Comparison of ENCODE assay signal across 27 cellular contexts in the genomic region with DNA sequence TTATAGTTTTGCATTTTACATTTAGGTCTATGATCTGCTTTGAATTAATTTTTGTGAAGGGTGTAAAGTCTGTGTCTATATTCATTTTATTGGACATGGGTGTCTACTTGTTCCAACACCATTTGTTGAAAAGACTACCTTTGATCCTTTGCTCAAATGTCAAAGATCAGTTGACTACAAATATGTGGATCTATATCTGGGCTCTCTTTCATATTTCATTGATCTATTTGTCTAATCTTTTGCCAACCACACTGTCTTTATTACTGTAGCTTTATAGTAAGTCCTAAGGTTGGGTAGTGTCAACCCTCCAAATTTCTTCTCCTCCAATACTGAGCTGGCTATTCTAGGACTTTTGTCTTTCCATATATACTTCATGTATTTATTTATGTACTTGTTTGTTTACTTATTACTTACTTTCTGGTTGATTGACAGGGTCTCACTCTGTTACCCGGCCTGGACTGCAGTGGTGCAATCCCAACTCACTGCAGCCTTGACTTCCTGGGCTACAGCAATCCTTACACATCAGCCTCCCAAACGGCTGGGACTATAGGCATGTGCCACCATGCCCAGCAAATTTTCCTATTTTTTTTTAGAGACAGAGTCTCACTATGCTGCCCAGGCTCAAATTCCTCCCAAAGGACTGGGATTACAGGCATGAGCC.
"Had no signal": no experiment of that assay in that cellular context is flagged by ENCODE, and none has a peak within 500 bp of the region (broad histone marks: within the 10 kb centered on the region; RNA-seq: fewer than 3 reads in every experiment).

No MANE protein-coding gene starts in this region.

- H3K4me1 ChIP-seq: esophagus squamous epithelium, gastrocnemius medialis, heart right ventricle, left ventricle myocardium inferior, lower lobe of right lung had no signal

- H3K27ac ChIP-seq: coronary artery, dorsolateral prefrontal cortex, epithelial cell of prostate, esophagus squamous epithelium, gastrocnemius medialis, heart right ventricle, left ventricle myocardium inferior, lower lobe of right lung had no signal

- H3K9me3 ChIP-seq: esophagus squamous epithelium, gastrocnemius medialis, lower lobe of right lung, mucosa of descending colon had no signal

- H3K27ac Mint-ChIP-seq: immature natural killer cell, mesothelial cell of epicardium had no signal

- H3K9me3 Mint-ChIP-seq: immature natural killer cell had no signal

- H3K4me3 ChIP-seq: coronary artery, dorsolateral prefrontal cortex, esophagus squamous epithelium, gastrocnemius medialis, heart right ventricle, left ventricle myocardium inferior, lower lobe of right lung, mucosa of descending colon had no signal

- FAIRE-seq: colon, kidney had no signal

- DNase-seq: dermis blood vessel endothelial cell; dorsolateral prefrontal cortex; effector CD4-positive, alpha-beta T cell; effector memory CD4-positive, alpha-beta T cell; erythroblast; esophagus squamous epithelium; foreskin fibroblast; foreskin melanocyte; gastrocnemius medialis; glutamatergic neuron; head of caudate nucleus; heart right ventricle; hippocampal formation; immature natural killer cell; islet precursor cell; kidney; left cardiac atrium; left ventricle myocardium inferior; lower lobe of right lung; mesenchymal stem cell; mucosa of descending colon; naive B cell had no signal

- H3K27me3 Mint-ChIP-seq: naive B cell had no signal

- ATAC-seq: esophagus mucosa, gastrocnemius medialis, heart right ventricle, left cardiac atrium, lower lobe of right lung, mucosa of descending colon had no signal

- H3K27me3 ChIP-seq: dorsolateral prefrontal cortex, esophagus squamous epithelium, gastrocnemius medialis, heart right ventricle had no signal

- H3K4me1 Mint-ChIP-seq: immature natural killer cell, mesothelial cell of epicardium, naive B cell had no signal

- H3K4me3 Mint-ChIP-seq: immature natural killer cell, mesothelial cell of epicardium, naive B cell had no signal
